8 cellular contexts compared by ENCODE assay signal in genomic region chrX:19344207-19344534, GRCh38. TPM values are rescaled to one million over a fixed set of nuclear protein-coding genes. Genes with fewer than 3 reads are reported as not detected.
A peak's percentile ranks its signal among the peaks of the same experiment; 100 is the strongest.
DNase-seq lines count a peak whose midpoint lies in the region; ATAC-seq and TF ChIP-seq lines count a peak whose summit lies in the region.

No MANE protein-coding gene starts in this region.

- H4K20me1 ChIP-seq in H9 (ENCODE audit: control insufficient read depth, insufficient read depth, insufficient read length), result no peaks in the 10 kb centered on the region

- H3K18ac ChIP-seq in H9 (ENCODE audit: insufficient read length, low read depth, low read length), result no peak overlapping the region

- no peak overlapping the region for H4K5ac ChIP-seq in H9 (ENCODE audit: insufficient read length, low read depth, low read length)

- no peaks in the 10 kb centered on the region for H3K27me3 ChIP-seq in CD8-positive, alpha-beta memory T cell (ENCODE audit: insufficient read depth, low read length, poor library complexity, severe bottlenecking)
- no peaks in the 10 kb centered on the region for H3K27me3 ChIP-seq in H9 (ENCODE audit: insufficient read depth, low read length)

- H3K4me3 Mint-ChIP-seq in CD8-positive, alpha-beta memory T cell, result peak overlapping the region; percentile 85 to 99 (median 88)
- peak overlapping the region; percentile 81 to 86 for H3K4me3 Mint-ChIP-seq in H9
- peak overlapping the region; percentile 84 to 86 (median 86) for H3K4me3 Mint-ChIP-seq in T-cell
- peak overlapping the region; percentile 90 to 94 for H3K4me3 Mint-ChIP-seq in stimulated activated naive B cell treated with anti-CD40 and anti-IgM and Interleukin-4, amounts not matched to agents 10 μg/mL and 1 μg/mL and 100 μg/mL, for 72 hours

- H3K9me3 Mint-ChIP-seq in CD8-positive, alpha-beta memory T cell, result no peaks in the 10 kb centered on the region
- H3K9me3 Mint-ChIP-seq in H9 (peaks cover 63 to 67% of the 10 kb centered on the region in 2 experiments), T-cell (no peaks in the 10 kb centered on the region)
- H3K9me3 Mint-ChIP-seq in stimulated activated naive B cell treated with anti-CD40 and anti-IgM and Interleukin-4, amounts not matched to agents 10 μg/mL and 1 μg/mL and 100 μg/mL, for 72 hours, result no peaks in the 10 kb centered on the region

- POLR2A ChIA-PET in CD8-positive, alpha-beta memory T cell (lab: Charles Lee), result no interaction called here
- POLR2A ChIA-PET in T-cell (lab: Charles Lee), result no interaction called here

- no peak overlapping the region for H3T11ph ChIP-seq in H9 (ENCODE audit: low read length)

- H3K14ac ChIP-seq in H9 (ENCODE audit: insufficient read depth, low read length), result no peak overlapping the region

- no peak overlapping the region for H3K56ac ChIP-seq in H9 (ENCODE audit: insufficient read length, low read depth, low read length)

- no peak overlapping the region for H2BK15ac ChIP-seq in H9 (ENCODE audit: low read depth, low read length)

- H3K27ac ChIP-seq in CD8-positive, alpha-beta memory T cell (ENCODE audit: low read depth, low read length), result peak overlapping the region; percentile 86
- H3K27ac ChIP-seq in H9 (ENCODE audit: insufficient read length, low read depth, low read length), result no peak overlapping the region

- no peaks in the 10 kb centered on the region for H3K36me3 ChIP-seq in CD8-positive, alpha-beta memory T cell (ENCODE audit: insufficient read depth, low read length)

- no peak overlapping the region for H3K23ac ChIP-seq in H9 (ENCODE audit: insufficient read length, low read depth, low read length)

- TF ChIP-seq CTCF in H9 (conservative IDR thresholded peaks at IDR 0.05), result no peak

- no peak overlapping the region for H4K91ac ChIP-seq in H9 (ENCODE audit: insufficient read length, low read depth, low read length)

- no peak overlapping the region for H4K8ac ChIP-seq in H9 (replicated peaks; ENCODE audit: insufficient read length, low read depth, low read length)

- no peaks in the 10 kb centered on the region for H3K9me3 ChIP-seq in CD8-positive, alpha-beta memory T cell (ENCODE audit: low read length)
- peaks cover 12% of the 10 kb centered on the region for H3K9me3 ChIP-seq in H9 (ENCODE audit: control insufficient read depth, low read depth, low read length)

- H3K4ac ChIP-seq in H9 (ENCODE audit: low read depth, low read length), result no peak overlapping the region

- H3K4me3 ChIP-seq in CD8-positive, alpha-beta memory T cell (ENCODE audit: low read length), result peak overlapping the region; percentile 58

- H3K27ac Mint-ChIP-seq in CD8-positive, alpha-beta memory T cell, result peak overlapping the region in 6 of 8 donors; percentile 87 to 98 (median 88)
- H3K27ac Mint-ChIP-seq in H9 (peak overlapping the region in 1 of 3 experiments; percentile 68; a peak in 1 of 7 replicates), T-cell (peak overlapping the region in 1 of 2 donors; percentile 48)
- peak overlapping the region; percentile 71 for H3K27ac Mint-ChIP-seq in stimulated activated naive B cell treated with anti-CD40 and anti-IgM and Interleukin-4, amounts not matched to agents 10 μg/mL and 1 μg/mL and 100 μg/mL, for 72 hours

- no CpG with 5 or more reads among the region's 24 CpGs for WGBS in H9 (ENCODE audit: extremely low coverage, insufficient read length, low lambda C conversion rate)

- H2BK20ac ChIP-seq in H9 (ENCODE audit: low read depth, low read length, poor library complexity, severe bottlenecking), result no peak overlapping the region

- peaks cover 7% of the 10 kb centered on the region for H3K4me1 ChIP-seq in CD8-positive, alpha-beta memory T cell (ENCODE audit: insufficient read depth, low read length)
- H3K4me1 ChIP-seq in H9 (ENCODE audit: insufficient read depth, low read length), result no peaks in the 10 kb centered on the region; the same call in 1 of the 2 replicates

- H3K4me2 ChIP-seq in H9 (ENCODE audit: insufficient read depth, insufficient read length, low read length), result peak overlapping the region; percentile 46

- no peaks in the 10 kb centered on the region for H3K79me1 ChIP-seq in H9 (ENCODE audit: insufficient read depth, low read depth, low read length, poor library complexity, severe bottlenecking)

- H3K36me3 Mint-ChIP-seq in CD8-positive, alpha-beta memory T cell, result peaks cover 0 to 10% (median 0%) of the 10 kb centered on the region in 3 donors
- H3K36me3 Mint-ChIP-seq in H9 (ENCODE audit: insufficient read depth in 1 of 3, low read depth in 3 of 3) (peaks cover 0 to 11% (median 6%) of the 10 kb centered on the region in 3 experiments; a peak in 3 of 7 replicates), T-cell (no peaks in the 10 kb centered on the region)
- peaks cover 0 to 4% of the 10 kb centered on the region in 2 donors for H3K36me3 Mint-ChIP-seq in stimulated activated naive B cell treated with anti-CD40 and anti-IgM and Interleukin-4, amounts not matched to agents 10 μg/mL and 1 μg/mL and 100 μg/mL, for 72 hours

- H3K79me2 ChIP-seq in H9 (ENCODE audit: insufficient read depth, low read length), result peaks cover 11% of the 10 kb centered on the region

- H3K23me2 ChIP-seq in H9 (ENCODE audit: insufficient read length, low read depth, low read length, poor library complexity, severe bottlenecking), result no peaks in the 10 kb centered on the region

- no peak for DNase-seq in CD8-positive, alpha-beta memory T cell
- DNase-seq in H9 (no peak), T-cell (no peak), hepatic stellate cell (ENCODE audit: low spot score) (peak; percentile 32), NCI-H2029 treated with DMSO at 0.1 percent for 48 hours (lab: John Stamatoyannopoulos, UW) (no peak), DMS53 treated with DMSO at 0.1 percent for 48 hours (lab: John Stamatoyannopoulos, UW; ENCODE audit: unreplicated experiment) (no peak), AML-193 (lab: John Stamatoyannopoulos, UW) (no peak)
- no peak for DNase-seq in stimulated activated naive B cell treated with anti-CD40 and anti-IgM and Interleukin-4, amounts not matched to agents 10 μg/mL and 1 μg/mL and 100 μg/mL, for 72 hours

- H3K9ac ChIP-seq in H9 (ENCODE audit: extremely low read depth, insufficient read length, low read length), result peak overlapping the region; percentile 30

- no peak overlapping the region for H2BK120ac ChIP-seq in H9 (ENCODE audit: low read depth, low read length, poor library complexity, severe bottlenecking)

- no peak overlapping the region for H2BK12ac ChIP-seq in H9 (ENCODE audit: insufficient read length, low read depth, low read length)

- H3K27me3 Mint-ChIP-seq in CD8-positive, alpha-beta memory T cell, result peaks cover 4 to 10% of the 10 kb centered on the region in 2 donors
- peaks cover 8% of the 10 kb centered on the region; the same call in 1 of the 2 replicates for H3K27me3 Mint-ChIP-seq in H9 (ENCODE audit: low read depth)
- peaks cover 0 to 18% of the 10 kb centered on the region in 2 donors for H3K27me3 Mint-ChIP-seq in T-cell
- peaks cover 0 to 3% of the 10 kb centered on the region in 2 donors for H3K27me3 Mint-ChIP-seq in stimulated activated naive B cell treated with anti-CD40 and anti-IgM and Interleukin-4, amounts not matched to agents 10 μg/mL and 1 μg/mL and 100 μg/mL, for 72 hours

- CTCF ChIA-PET in CD8-positive, alpha-beta memory T cell (lab: Charles Lee), result no interaction called here
- CTCF ChIA-PET in T-cell (lab: Charles Lee), result interaction anchor here in 1 of 2 donors (0.8 to 1.5 kb wide), 2 partner anchors 10 kb away, joined by 3 read pairs; no protein-coding TSS in a partner anchor

- no peak overlapping the region for H2AFZ ChIP-seq in H9 (ENCODE audit: low read length)

- ATAC-seq in T-cell (replicated peaks in 1 of 4), result peak in 3 of 4 experiments; percentile 1 to 10 (median 4)
- peak; percentile 35 to 36 for ATAC-seq in stimulated activated naive B cell treated with anti-CD40 and anti-IgM and Interleukin-4, amounts not matched to agents 10 μg/mL and 1 μg/mL and 100 μg/mL, for 72 hours (replicated peaks)

- no peak overlapping the region for H2BK5ac ChIP-seq in H9 (ENCODE audit: insufficient read length, low read length)

- H2AK5ac ChIP-seq in H9 (ENCODE audit: insufficient read length, low read length), result no peak overlapping the region

- H3K4me1 Mint-ChIP-seq in CD8-positive, alpha-beta memory T cell, result peaks cover 18 to 37% (median 34%) of the 10 kb centered on the region in 3 donors
- H3K4me1 Mint-ChIP-seq in H9 (peaks cover 7 to 9% of the 10 kb centered on the region in 2 experiments), T-cell (peaks cover 16 to 26% (median 24%) of the 10 kb centered on the region in 3 donors)
- peaks cover 4 to 20% of the 10 kb centered on the region in 2 donors for H3K4me1 Mint-ChIP-seq in stimulated activated naive B cell treated with anti-CD40 and anti-IgM and Interleukin-4, amounts not matched to agents 10 μg/mL and 1 μg/mL and 100 μg/mL, for 72 hours

RNA-seq across cellular contexts. Expression of gene PDHA1, which starts 0.4 kb away (rescaled TPM):
- 100 to 1,000 TPM; 251 to 265 TPM for total RNA-seq in CD8-positive, alpha-beta memory T cell
- 81.6 TPM for polyA plus RNA-seq in CD8-positive, alpha-beta memory T cell
- total RNA-seq in H9 (2021), result 214 and 219 TPM in 2 replicates
- total RNA-seq in T-cell, result 100 to 1,000 TPM in 3 of 5 donors, 10 to 100 TPM in 2; 84.0 to 120 (median 114) TPM
